In genomic region chr12:124389537-124390441, GRCh38 we compare ENCODE assay signal across 1 cellular context.
TF ChIP-seq lines count a peak whose summit lies in the region.

No MANE protein-coding gene starts in this region.

TF ChIP-seq in HCT116, 20 proteins besides CTCF, POLR2A, EP300 and RAD21 (continued from another document):
- TF ChIP-seq ZBTB33 (IDR thresholded peaks at IDR 0.05; ENCODE audit: extremely low read depth, insufficient replicate concordance, low read length) (no peak), ZNF274 (IDR thresholded peaks at IDR 0.05; ENCODE audit: low read depth, low read length) (no peak), POLR2AphosphoS5 (IDR thresholded peaks at IDR 0.05; ENCODE audit: low read depth, low read length) (no peak), EZH2phosphoT487 (IDR thresholded peaks at IDR 0.05; ENCODE audit: borderline replicate concordance) (no peak), TCF7L2 (IDR thresholded peaks at IDR 0.05; ENCODE audit: borderline replicate concordance, extremely low read depth, insufficient read depth, insufficient read length) (no peak)
TF ChIP-seq in HCT116: peak in this region for 0.
